ENCODE assay signal across 15 cellular contexts in the genomic region with DNA sequence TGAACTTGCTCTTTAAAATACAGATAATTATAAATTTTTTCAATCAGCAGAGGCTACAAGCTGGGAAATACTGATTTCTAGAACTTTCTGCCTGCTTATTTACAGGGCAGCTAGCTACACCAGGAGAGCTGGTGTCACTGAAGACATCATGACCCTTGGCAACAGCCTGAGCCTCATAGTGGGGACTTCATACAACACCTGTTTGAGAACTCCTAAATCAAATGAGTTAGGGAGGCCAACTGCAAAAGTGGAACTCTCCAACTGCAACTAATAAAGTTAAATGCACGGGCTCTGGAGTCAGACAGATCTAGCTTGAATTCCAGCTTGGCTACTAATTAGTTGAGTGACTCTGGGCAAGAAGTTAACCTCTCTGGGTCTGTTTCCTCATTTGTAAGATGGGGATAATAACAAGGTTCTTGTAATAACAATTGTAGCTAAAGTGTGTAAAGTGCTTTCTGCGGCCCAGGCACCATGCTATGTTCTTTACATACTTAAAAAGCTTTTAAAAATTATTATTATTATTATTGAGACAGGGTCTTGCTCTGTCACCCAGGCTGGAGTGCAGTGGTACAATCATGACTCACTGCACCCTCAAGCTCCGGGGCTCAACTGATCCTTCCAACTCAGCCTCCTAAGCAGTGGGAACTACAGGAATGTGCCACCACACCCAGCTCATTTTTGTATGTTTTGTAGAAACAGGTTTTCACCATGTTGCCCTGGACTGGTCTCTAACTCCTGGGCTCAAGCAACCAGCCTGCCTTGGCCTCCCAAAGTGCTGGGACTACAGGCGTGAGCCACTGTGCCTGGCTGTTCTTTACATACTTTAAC. TPM values are rescaled to one million over a fixed set of nuclear protein-coding genes. Genes with fewer than 3 reads are reported as not detected.
DNase-seq lines count a peak whose midpoint lies in the region; ATAC-seq and TF ChIP-seq lines count a peak whose summit lies in the region.
"Had no signal": no experiment of that assay in that cellular context is flagged by ENCODE, and none has a peak within 500 bp of the region (broad histone marks: within the 10 kb centered on the region; RNA-seq: fewer than 3 reads in every experiment).

No MANE protein-coding gene starts in this region.

- peak overlapping the region; percentile 59 for H3K9ac ChIP-seq in GM23248

- peaks cover 21% of the 10 kb centered on the region for H3K4me1 ChIP-seq in GM23248 (ENCODE audit: insufficient read depth)

- H3K36me3 ChIP-seq in GM23248 (ENCODE audit: low read depth): no peaks in the 10 kb centered on the region

- no peaks in the 10 kb centered on the region for H3K9me3 ChIP-seq in GM23248 (ENCODE audit: low read depth)
- H3K9me3 ChIP-seq: thoracic aorta had no signal

- POLR2A ChIA-PET in RWPE1 (lab: Yijun Ruan, JAX; ENCODE audit: low non-redundant PET): no interaction called here

- in situ Hi-C loops in GM23248 (cut with MboI) (loop anchor here (25.0 kb wide), 1 partner anchor 380 kb away; no protein-coding TSS in a partner anchor), GM13977 (cut with MboI; ENCODE audit: low pct_unique_long_range_greater_than_20kb, low sequenced_read_pairs, unreplicated experiment) (loop anchor here (10.0 kb wide), 1 partner anchor 83 kb away; the partner anchor contains the start of gene MTSS2)

- H3K4me2 ChIP-seq in GM23248 (ENCODE audit: unreplicated experiment): peak overlapping the region; percentile 54

- H3K4me3 ChIP-seq in GM23248 (no peak overlapping the region), fibroblast of mammary gland (ENCODE audit: control insufficient read depth, low read depth, low read length) (no peak overlapping the region)
- H3K4me3 ChIP-seq: coronary artery, thoracic aorta had no signal

- DNase-seq in GM23248: peak; percentile 66
- no peak for DNase-seq in RWPE1 (ENCODE audit: low spot score)
- peak; percentile 43 for DNase-seq in fibroblast of mammary gland (ENCODE audit: low read depth)
- DNase-seq in renal cortical epithelial cell (ENCODE audit: low read depth): peak; percentile 77
- no peak for DNase-seq in GM13977 (ENCODE audit: low spot score)
- DNase-seq: activated CD4-positive, alpha-beta T cell treated with anti-CD3 and anti-CD28 coated beads for 48 hours; amygdala; midbrain; NCI-H2081; NCI-H69; RPMI8226 had no signal

- TF ChIP-seq CTCF in RWPE1 (conservative IDR thresholded peaks at IDR 0.05; ENCODE audit: low read depth): no peak
- no peak for TF ChIP-seq CTCF in fibroblast of mammary gland (conservative IDR thresholded peaks at IDR 0.05; ENCODE audit: control insufficient read depth, insufficient read depth, low read depth, low read length)
- TF ChIP-seq CTCF in GM13977 (IDR thresholded peaks at IDR 0.05; ENCODE audit: extremely low read depth, insufficient read depth, missing control alignments): no peak

- H2AFZ ChIP-seq in GM23248: peak overlapping the region; percentile 25

- 40 to 43% methylated on average over 4 of the region's 4 CpGs for WGBS in GM23248 (ENCODE audit: low coverage in 1 of 2, low lambda C conversion rate in 2 of 2, missing lambda C conversion rate in 2 of 2), 2 experiments

- peak overlapping the region; percentile 78 for H3K27ac ChIP-seq in GM23248
- peak overlapping the region; percentile 87 for H3K27ac ChIP-seq in RWPE1
- H3K27ac ChIP-seq: coronary artery had no signal

- CTCF ChIA-PET in RWPE1 (lab: Yijun Ruan, JAX): no interaction called here

- H3K27me3 ChIP-seq in GM23248 (replicated peaks; ENCODE audit: insufficient read depth): no peaks in the 10 kb centered on the region

- H4K20me1 ChIP-seq in GM23248 (ENCODE audit: insufficient read depth): no peaks in the 10 kb centered on the region

- H3K9me2 ChIP-seq in GM23248 (ENCODE audit: insufficient read depth): no peaks in the 10 kb centered on the region

- peaks cover 14% of the 10 kb centered on the region for H3F3A ChIP-seq in GM23248 (ENCODE audit: insufficient read depth)

- ATAC-seq in GM21390 (IDR thresholded peaks at IDR 0.05; ENCODE audit: unreplicated experiment) (no peak), GM19452 (IDR thresholded peaks at IDR 0.05; ENCODE audit: unreplicated experiment) (no peak)

- H3K79me2 ChIP-seq in GM23248 (ENCODE audit: insufficient read depth): no peaks in the 10 kb centered on the region

RNA-seq across cellular contexts. Expression of gene VAC14, which starts 33.4 kb away (rescaled TPM):
- total RNA-seq in GM23248 (2014; rRNA removed; shearing (Covaris generic)): 32.4 and 38.7 TPM in 2 replicates
- polyA plus RNA-seq in GM23248 (2016; fragmentation: Nextera tagmentation; extraction: Ambion mirVana): 25.8 and 27.1 TPM in 2 replicates
- 11.1 and 30.3 TPM in 2 replicates for total RNA-seq in renal cortical epithelial cell

Comparison
In these comparisons a context has a peak if more than half of its experiments do, and no peak if none do; other contexts are left out.
1. DNase-seq: peak in GM23248 (single experiment), fibroblast of mammary gland (single experiment) and renal cortical epithelial cell (single experiment); none in RWPE1 (single experiment) and GM13977 (single experiment).